Comparison of ENCODE assay signal across 8 cellular contexts in genomic region chr3:112293368-112294321, GRCh38. TPM values are rescaled to one million over a fixed set of nuclear protein-coding genes. Genes with fewer than 3 reads are reported as not detected.
A peak's percentile ranks its signal among the peaks of the same experiment; 100 is the strongest.
DNase-seq lines count a peak whose midpoint lies in the region; ATAC-seq, FAIRE-seq and TF ChIP-seq lines count a peak whose summit lies in the region.

Gene SLC9C1, minus strand, starts transcription at chr3:112294216. Its CDS starts 7,425 bp downstream, at chr3:112286791.

- H4K20me1 ChIP-seq in HepG2 (ENCODE audit: insufficient read depth, low read length) = no peaks in the 10 kb centered on the region

- 9% methylated on average over 15 of the region's 15 CpGs for WGBS in HepG2 (ENCODE audit: low lambda C conversion rate)

- H3K4me3 ChIP-seq in HepG2 (replicated peaks in 1 of 3; ENCODE audit: insufficient read depth in 1 of 3, low read depth in 2 of 3, low read length in 3 of 3) = peak within 1 kb of the TSS in 2 of 3 experiments; percentile 25 to 33; a peak in 3 of 6 replicates
- H3K4me3 ChIP-seq in stomach smooth muscle (ENCODE audit: low read length in 2 of 2) = peak within 1 kb of the TSS; percentile 75 to 85

- H3K27me3 ChIP-seq in HepG2 (ENCODE audit: control insufficient read depth in 1 of 2, insufficient read depth in 2 of 2, low read length in 2 of 2) = no peaks in the 10 kb centered on the region
- H3K27me3 ChIP-seq in stomach smooth muscle (ENCODE audit: control insufficient read depth in 1 of 2, insufficient read depth in 2 of 2, low read length in 2 of 2) = no peaks in the 10 kb centered on the region

- DNase-seq in NCI-H1417 (lab: John Stamatoyannopoulos, UW) = peak; percentile 37 to 81 (median 46)
- no peak for DNase-seq in NCI-H1417 treated with DMSO at 0.1 percent for 48 hours (lab: John Stamatoyannopoulos, UW)
- peak; percentile 60 for DNase-seq in HCEC 1CT
- DNase-seq in NCI-H1092 (lab: John Stamatoyannopoulos, UW) = peak; percentile 45
- DNase-seq in T follicular helper cell (ENCODE audit: low read depth) = peak; percentile 12
- DNase-seq in dermis microvascular lymphatic vessel endothelial cell (ENCODE audit: low read depth in 2 of 2) = peak; percentile 55 to 68
- peak; percentile 38 for DNase-seq in HepG2 (ENCODE audit: low spot score)

- peak; percentile 63 for FAIRE-seq in HepG2 (lab: Jason Lieb, UNC)

- no peak within 1 kb of the TSS for H3K9ac ChIP-seq in HepG2 (ENCODE audit: insufficient read depth, low read depth, low read length)
- H3K9ac ChIP-seq in stomach smooth muscle (ENCODE audit: low read length in 2 of 2) = peak within 1 kb of the TSS; percentile 62 to 64

- no TSS peak for BruUV-seq in HepG2 (replicated peaks; lab: Mats Ljungman, UMichigan)

- H2AFZ ChIP-seq in HepG2 (ENCODE audit: low read length) = peak within 1 kb of the TSS; percentile 95

- H3K4me2 ChIP-seq in HepG2 (ENCODE audit: low read depth, low read length) = peak within 1 kb of the TSS; percentile 73

- POLR2A ChIA-PET in HepG2 (lab: Yijun Ruan, JAX) = no interaction called here

- ATAC-seq in HepG2 = peak; percentile 89

- peak; percentile 72 for TF ChIP-seq CTCF in HepG2 (CRISPR knock-in tag; IDR thresholded peaks at IDR 0.05)

- H3K9me3 ChIP-seq in HepG2 (ENCODE audit: low read length) = no peaks in the 10 kb centered on the region
- no peaks in the 10 kb centered on the region for H3K9me3 ChIP-seq in stomach smooth muscle (ENCODE audit: control insufficient read depth in 2 of 2, low read length in 2 of 2)

- CTCF ChIA-PET in HepG2 (lab: Yijun Ruan, JAX; ENCODE audit: low intra/inter-chr PET ratio, low total read pairs) = interaction anchor here (1.8 kb wide), 1 partner anchor 238 kb away, joined by 6 read pairs; no protein-coding TSS in a partner anchor

- in situ Hi-C loops in HepG2 (cut with HindIII; ENCODE audit: extremely low pct_ligation_motif_present, low pct_unique_long_range_greater_than_20kb) = no loop called here

- TF ChIP-seq EP300 in HepG2 (IDR thresholded peaks at IDR 0.05; ENCODE audit: low read depth in 2 of 2, low read length in 2 of 2) (no peak), HepG2 (CRISPR knock-in tag; IDR thresholded peaks at IDR 0.05; ENCODE audit: borderline replicate concordance) (no peak)

- TF ChIP-seq RAD21 in HepG2 (CRISPR knock-in tag; IDR thresholded peaks at IDR 0.05) = no peak

- intact Hi-C loops in HepG2 (cut with micrococcal nuclease; ENCODE audit: unreplicated experiment) = loop anchor here (1.0 to 10.0 kb wide), 4 partner anchors 144 to 238 kb away; partner anchors contain the start of gene GCSAM

- H3K27ac ChIP-seq in HepG2 (ENCODE audit: extremely low read length, insufficient read depth, low read length) = no peak within 1 kb of the TSS
- H3K27ac ChIP-seq in stomach smooth muscle (ENCODE audit: low read length) = peak within 1 kb of the TSS; percentile 58

- H3K4me1 ChIP-seq in HepG2 (ENCODE audit: insufficient read depth, low read length) = peaks cover 8% of the 10 kb centered on the region
- peaks cover 6% of the 10 kb centered on the region for H3K4me1 ChIP-seq in stomach smooth muscle (ENCODE audit: control insufficient read depth, insufficient read depth, low read length)

- H3K36me3 ChIP-seq in HepG2 (replicated peaks in 1 of 2; ENCODE audit: control insufficient read depth in 1 of 2, insufficient read depth in 2 of 2, low read length in 2 of 2) = no peaks in the 10 kb centered on the region
- no peaks in the 10 kb centered on the region for H3K36me3 ChIP-seq in stomach smooth muscle (ENCODE audit: control insufficient read depth in 2 of 2, insufficient read depth in 2 of 2, low read length in 2 of 2)

- no peaks in the 10 kb centered on the region for H3K79me2 ChIP-seq in HepG2 (ENCODE audit: insufficient read depth, low read length)

- TF ChIP-seq POLR2A in HepG2 (IDR thresholded peaks at IDR 0.05; ENCODE audit: insufficient read depth in 1 of 2, low read depth in 2 of 2, low read length in 2 of 2) = no peak

TF ChIP-seq in HepG2, 621 proteins besides CTCF, POLR2A, EP300 and RAD21:
- TF ChIP-seq HOXA3 (CRISPR knock-in tag; IDR thresholded peaks at IDR 0.05) (no peak), STAG1 (CRISPR knock-in tag; IDR thresholded peaks at IDR 0.05) (peak; percentile 60)

RNA-seq across cellular contexts. Expression of gene SLC9C1, which starts in this region (rescaled TPM):
- under 0.01 and 0.13 TPM in 2 replicates for total RNA-seq in dermis microvascular lymphatic vessel endothelial cell
- total RNA-seq in HepG2 (2016; rRNA removed; fragmentation: Illumina TruSeq; extraction: Trizol) = not detected in 2 replicates
- total RNA-seq in HepG2 (2016; cell fraction: cytosol; rRNA removed; fragmentation: Illumina TruSeq; extraction: Trizol; ENCODE audit: low read depth) = not detected in 2 replicates
- not detected in 2 replicates for total RNA-seq in HepG2 (2016; cell fraction: insoluble cytoplasmic fraction; rRNA removed; fragmentation: Illumina TruSeq; extraction: Trizol)
- not detected in 2 replicates for total RNA-seq in HepG2 (2016; cell fraction: membrane; rRNA removed; fragmentation: Illumina TruSeq; extraction: Trizol)
- not detected in 2 replicates for total RNA-seq in HepG2 (2016; cell fraction: nucleus; rRNA removed; fragmentation: Illumina TruSeq; extraction: Trizol)
- not detected in 2 replicates for polyA plus RNA-seq in HepG2 (2011; rRNA removed)
- not detected in 2 replicates for polyA plus RNA-seq in HepG2 (2011; cell fraction: cytosol; rRNA removed)
- polyA plus RNA-seq in HepG2 (2011; cell fraction: nucleus; rRNA removed) = not detected in 2 replicates
- not detected in 2 replicates for polyA plus RNA-seq in HepG2 (2012)
- polyA plus RNA-seq in HepG2 (2016; cell fraction: cytosol; fragmentation: Illumina TruSeq; extraction: Trizol; ENCODE audit: low read depth) = not detected in 2 replicates
- not detected in 2 replicates for polyA plus RNA-seq in HepG2 (2016; cell fraction: insoluble cytoplasmic fraction; fragmentation: Illumina TruSeq; extraction: Trizol; ENCODE audit: low read depth)
- polyA plus RNA-seq in HepG2 (2016; cell fraction: membrane; fragmentation: Illumina TruSeq; extraction: Trizol; ENCODE audit: low read depth) = not detected in 2 replicates
- polyA plus RNA-seq in HepG2 (2016; cell fraction: nucleus; fragmentation: Illumina TruSeq; extraction: Trizol; ENCODE audit: insufficient read depth, low read depth) = not detected in 2 replicates
- polyA minus RNA-seq in HepG2 (2011; rRNA and poly(A)+ RNA removed; ENCODE audit: low replicate concordance) = not detected in 2 replicates
- not detected in 2 replicates for polyA minus RNA-seq in HepG2 (2011; cell fraction: cytosol; rRNA and poly(A)+ RNA removed)
- polyA minus RNA-seq in HepG2 (2011; cell fraction: nucleus; rRNA and poly(A)+ RNA removed) = not detected in 2 replicates

Comparison
In these comparisons a context has a peak if more than half of its experiments do, and no peak if none do; other contexts are left out.
1. Peak in DNase-seq in dermis microvascular lymphatic vessel endothelial cell; RNA of the gene not detected or under 1 TPM.
2. Peak in DNase-seq, ATAC-seq, H3K4me3 ChIP-seq and H3K4me2 ChIP-seq in HepG2; RNA of the gene not detected or under 1 TPM.